In genomic region chr2:165307317-165307716, GRCh38 we compare ENCODE assay signal across 28 cellular contexts.
"Had no signal": no experiment of that assay in that cellular context is flagged by ENCODE, and none has a peak within 500 bp of the region (broad histone marks: within the 10 kb centered on the region; RNA-seq: fewer than 3 reads in every experiment).

No MANE protein-coding gene starts in this region.

- H3K9ac ChIP-seq: neural progenitor cell, parathyroid adenoma had no signal

- H3K4me3 ChIP-seq: neural progenitor cell, ovary, psoas muscle, skin epidermis, smooth muscle cell, spleen, suprapubic skin, testis, tibial artery, transverse colon, upper lobe of right lung, uterus had no signal

- ATAC-seq: natural killer cell; psoas muscle; right cardiac atrium; sciatic nerve; stimulated activated memory B cell treated with anti-CD40 and anti-IgM and Interleukin-4, amounts not matched to agents 10 μg/mL and 1 μg/mL and 100 μg/mL, for 72 hours; stimulated activated naive CD8-positive, alpha-beta T cell treated with anti-CD3 and anti-CD28 coated beads, Interleukin-15, amount 100 ng/mL, for 72 hours; stimulated activated naive CD8-positive, alpha-beta T cell treated with anti-CD3 and anti-CD28 coated beads, Interleukin-15, Interleukin-2, amounts not matched to agents 100 U/mL and 50 U/mL, for 24 hours; upper lobe of right lung had no signal

- H3K36me3 ChIP-seq: neural progenitor cell, ovary, spleen, suprapubic skin, tibial artery, transverse colon, upper lobe of right lung, uterus had no signal

- DNase-seq: natural killer cell; occipital lobe; ovary; posterior cingulate gyrus; psoas muscle; right cardiac atrium; spleen; stimulated activated CD4-positive, alpha-beta T cell treated with anti-CD3 and anti-CD28 coated beads, Interleukin-12 subunit alpha, Interleukin-12 subunit beta, amount 100 ng/mL, for 4 hours; stimulated activated CD4-positive, alpha-beta T cell treated with anti-CD3 and anti-CD28 coated beads, Interleukin-1b, Interleukin-23, amount 100 ng/mL, for 48 hours; stimulated activated CD4-positive, alpha-beta T cell treated with anti-CD3 and anti-CD28 coated beads, Interleukin-4, amount 100 ng/mL, for 1 hour; stimulated activated CD4-positive, alpha-beta T cell treated with anti-CD3 and anti-CD28 coated beads, Interleukin-4, amount 100 ng/mL, for 4 hours; stimulated activated CD8-positive, alpha-beta memory T cell treated with anti-CD3 and anti-CD28 coated beads, Interleukin-4, amount 100 ng/mL, for 48 hours; stimulated activated naive CD4-positive, alpha-beta T cell; stimulated activated naive CD8-positive, alpha-beta T cell treated with anti-CD3 and anti-CD28 coated beads, Interleukin-15, amount 100 ng/mL, for 72 hours; stimulated activated naive CD8-positive, alpha-beta T cell treated with anti-CD3 and anti-CD28 coated beads, Interleukin-15, Interleukin-2, amounts not matched to agents 100 U/mL and 50 U/mL, for 24 hours; substantia nigra; testis; tibial artery; transverse colon; upper lobe of right lung; uterus had no signal

- H3K9me3 ChIP-seq: ovary, psoas muscle, spleen, suprapubic skin, testis, tibial artery, transverse colon, upper lobe of right lung, uterus had no signal

- H3K27ac ChIP-seq: neural progenitor cell, ovary, parathyroid adenoma, psoas muscle, skin epidermis, spleen, suprapubic skin, testis, tibial artery, transverse colon, upper lobe of right lung, uterus had no signal

- H3K79me2 ChIP-seq: parathyroid adenoma had no signal

- H3K4me1 ChIP-seq: neural progenitor cell, parathyroid adenoma, psoas muscle, spleen, suprapubic skin, testis, tibial artery, transverse colon, upper lobe of right lung, uterus had no signal

- H3K4me2 ChIP-seq: neural progenitor cell, smooth muscle cell had no signal

- H2AFZ ChIP-seq: neural progenitor cell, parathyroid adenoma had no signal

- H3K27me3 ChIP-seq: neural progenitor cell, ovary, spleen, suprapubic skin, testis, tibial artery, transverse colon, upper lobe of right lung, uterus had no signal
